ENCODE assay signal across 19 cellular contexts in genomic region chr2:70472256-70472905, GRCh38.
A peak's percentile ranks its signal among the peaks of the same experiment; 100 is the strongest.
DNase-seq lines count a peak whose midpoint lies in the region; ATAC-seq and TF ChIP-seq lines count a peak whose summit lies in the region.
"Had no signal": no experiment of that assay in that cellular context is flagged by ENCODE, and none has a peak within 500 bp of the region (broad histone marks: within the 10 kb centered on the region; RNA-seq: fewer than 3 reads in every experiment).

No MANE protein-coding gene starts in this region.

- H3K9me3 Mint-ChIP-seq in endothelial cell (ENCODE audit: unreplicated experiment) = no peaks in the 10 kb centered on the region
- H3K9me3 Mint-ChIP-seq: activated naive CD8-positive, alpha-beta T cell treated with anti-CD3 and anti-CD28 coated beads, Interleukin-2, amount 50 U/mL, for 24 hours; effector memory CD8-positive, alpha-beta T cell; stimulated activated naive CD8-positive, alpha-beta T cell treated with anti-CD3 and anti-CD28 coated beads, Interleukin-15, Interleukin-2, amounts not matched to agents 100 ng/mL and 50 ng/mL, for 24 hours had no signal

- ATAC-seq in upper lobe of right lung = peak; percentile 50
- ATAC-seq: activated naive CD8-positive, alpha-beta T cell treated with anti-CD3 and anti-CD28 coated beads, Interleukin-2, amount 50 U/mL, for 24 hours; effector memory CD8-positive, alpha-beta T cell; K562; mucosa of descending colon had no signal

- no peaks in the 10 kb centered on the region for H3K9me3 ChIP-seq in upper lobe of right lung
- no peaks in the 10 kb centered on the region for H3K9me3 ChIP-seq in Peyer's patch
- H3K9me3 ChIP-seq: mucosa of descending colon had no signal

- H3K27ac ChIP-seq in upper lobe of right lung = no peak overlapping the region
- H3K27ac ChIP-seq in Peyer's patch = no peak overlapping the region
- H3K27ac ChIP-seq: parathyroid adenoma had no signal

- H3K4me3 Mint-ChIP-seq in endothelial cell (ENCODE audit: unreplicated experiment) = no peak overlapping the region
- H3K4me3 Mint-ChIP-seq: activated CD4-positive, alpha-beta T cell treated with anti-CD3 and anti-CD28 coated beads for 36 hours; activated naive CD8-positive, alpha-beta T cell treated with anti-CD3 and anti-CD28 coated beads, Interleukin-2, amount 50 U/mL, for 24 hours; stimulated activated naive CD8-positive, alpha-beta T cell treated with anti-CD3 and anti-CD28 coated beads, Interleukin-15, Interleukin-2, amounts not matched to agents 100 ng/mL and 50 ng/mL, for 24 hours had no signal

- no peak overlapping the region for H3K4me3 ChIP-seq in upper lobe of right lung
- no peak overlapping the region for H3K4me3 ChIP-seq in Peyer's patch
- H3K4me3 ChIP-seq: K562, mucosa of descending colon had no signal

- intact Hi-C loops in upper lobe of right lung (cut with DNase I) = no loop called here

- no peak for TF ChIP-seq CTCF in endothelial cell (IDR thresholded peaks at IDR 0.05; ENCODE audit: unreplicated experiment)
- TF ChIP-seq CTCF in upper lobe of right lung (IDR thresholded peaks at IDR 0.05) = no peak
- TF ChIP-seq CTCF in Peyer's patch (IDR thresholded peaks at IDR 0.05) = no peak

- peak overlapping the region; percentile 67 for H3K27ac Mint-ChIP-seq in endothelial cell (ENCODE audit: unreplicated experiment)
- H3K27ac Mint-ChIP-seq: activated CD4-positive, alpha-beta T cell treated with anti-CD3 and anti-CD28 coated beads for 36 hours; activated naive CD8-positive, alpha-beta T cell treated with anti-CD3 and anti-CD28 coated beads, Interleukin-2, amount 50 U/mL, for 24 hours; stimulated activated naive CD8-positive, alpha-beta T cell treated with anti-CD3 and anti-CD28 coated beads, Interleukin-15, Interleukin-2, amounts not matched to agents 100 ng/mL and 50 ng/mL, for 24 hours had no signal

- H3K4me1 Mint-ChIP-seq in endothelial cell (ENCODE audit: unreplicated experiment) = peaks cover 84% of the 10 kb centered on the region

- no peaks in the 10 kb centered on the region for H3K36me3 Mint-ChIP-seq in endothelial cell (ENCODE audit: low read depth, unreplicated experiment)

- H3K27me3 ChIP-seq in upper lobe of right lung = no peaks in the 10 kb centered on the region
- no peaks in the 10 kb centered on the region for H3K27me3 ChIP-seq in Peyer's patch

- no peaks in the 10 kb centered on the region for H3K36me3 ChIP-seq in upper lobe of right lung
- H3K36me3 ChIP-seq in Peyer's patch = no peaks in the 10 kb centered on the region

- peak; percentile 53 for DNase-seq in SIG-M5 treated with dmso at 0.1 percent for 504 hours (lab: John Stamatoyannopoulos, UW; ENCODE audit: unreplicated experiment)
- no peak for DNase-seq in SIG-M5 (lab: John Stamatoyannopoulos, UW)
- DNase-seq in NCI-H345 (lab: John Stamatoyannopoulos, UW) = peak; percentile 49
- DNase-seq in endothelial cell (ENCODE audit: low spot score) = no peak
- DNase-seq in upper lobe of right lung = no peak
- DNase-seq in NCI-H1930 (lab: John Stamatoyannopoulos, UW) = no peak
- DNase-seq in Peyer's patch = no peak
- DNase-seq in activated CD4-positive, alpha-beta T cell treated with anti-CD3 and anti-CD28 coated beads, Interleukin-2, amount 50 U/mL, for 48 hours = no peak
- DNase-seq: activated CD4-positive, alpha-beta T cell treated with anti-CD3 and anti-CD28 coated beads for 36 hours; activated naive CD8-positive, alpha-beta T cell treated with anti-CD3 and anti-CD28 coated beads, Interleukin-2, amount 50 U/mL, for 24 hours; effector memory CD8-positive, alpha-beta T cell; foreskin melanocyte; mucosa of descending colon; NCI-H2029 treated with DMSO at 0.1 percent for 48 hours; small intestine; T-helper 2 cell had no signal

- H3K27me3 Mint-ChIP-seq in endothelial cell (ENCODE audit: unreplicated experiment) = no peaks in the 10 kb centered on the region
- H3K27me3 Mint-ChIP-seq: activated CD4-positive, alpha-beta T cell treated with anti-CD3 and anti-CD28 coated beads for 36 hours; activated naive CD8-positive, alpha-beta T cell treated with anti-CD3 and anti-CD28 coated beads, Interleukin-2, amount 50 U/mL, for 24 hours; effector memory CD8-positive, alpha-beta T cell; stimulated activated naive CD8-positive, alpha-beta T cell treated with anti-CD3 and anti-CD28 coated beads, Interleukin-15, Interleukin-2, amounts not matched to agents 100 ng/mL and 50 ng/mL, for 24 hours had no signal

- no peak for TF ChIP-seq POLR2A in Peyer's patch (IDR thresholded peaks at IDR 0.05)

- H3K4me1 ChIP-seq in upper lobe of right lung (peaks cover 5% of the 10 kb centered on the region), Peyer's patch (no peaks in the 10 kb centered on the region)

Comparison
In these comparisons a context has a peak if more than half of its experiments do, and no peak if none do; other contexts are left out.
1. DNase-seq: peak in SIG-M5 treated with dmso at 0.1 percent for 504 hours (single experiment) and NCI-H345 (single experiment); none in SIG-M5 (single experiment), endothelial cell (single experiment), upper lobe of right lung (single experiment), NCI-H1930 (0 of 2), Peyer's patch (0 of 3) and activated CD4-positive, alpha-beta T cell treated with anti-CD3 and anti-CD28 coated beads, Interleukin-2, amount 50 U/mL, for 48 hours (0 of 2).